Comparison of ENCODE assay signal across 1 cellular context in the genomic region with DNA sequence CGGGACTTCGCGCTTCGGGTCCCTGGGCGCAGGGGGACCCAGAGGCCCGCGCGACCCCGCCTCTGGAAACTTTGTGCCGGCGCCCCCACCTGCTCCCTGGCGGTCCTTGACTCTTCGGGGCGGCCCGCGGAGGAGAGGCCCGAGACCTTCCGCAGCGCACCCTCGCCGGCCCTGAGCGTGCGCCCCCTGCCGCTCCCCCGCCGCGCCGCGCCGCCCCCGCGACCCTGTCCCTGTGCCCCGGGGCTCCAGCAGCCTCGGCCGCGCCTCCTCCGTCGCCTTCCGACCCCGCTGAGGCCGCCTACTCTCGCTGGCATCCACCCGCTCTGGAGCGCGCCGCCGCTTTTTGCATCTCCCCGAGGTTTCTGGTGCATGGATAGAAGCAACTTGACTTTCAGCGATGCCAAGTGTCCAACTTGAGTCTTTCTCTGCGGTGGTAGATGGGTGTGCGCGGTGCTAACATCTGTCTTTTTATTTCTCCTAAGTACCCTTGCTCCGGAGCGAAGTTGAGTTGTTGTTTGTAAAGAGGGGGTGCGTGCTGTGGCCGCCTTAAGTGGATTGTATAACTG.
TF ChIP-seq lines count a peak whose summit lies in the region.

No MANE protein-coding gene starts in this region.

TF ChIP-seq in K562, 482 proteins besides CTCF, POLR2A, EP300 and RAD21 (continued from another document and continues in another):
- TF ChIP-seq, protein P1, sequence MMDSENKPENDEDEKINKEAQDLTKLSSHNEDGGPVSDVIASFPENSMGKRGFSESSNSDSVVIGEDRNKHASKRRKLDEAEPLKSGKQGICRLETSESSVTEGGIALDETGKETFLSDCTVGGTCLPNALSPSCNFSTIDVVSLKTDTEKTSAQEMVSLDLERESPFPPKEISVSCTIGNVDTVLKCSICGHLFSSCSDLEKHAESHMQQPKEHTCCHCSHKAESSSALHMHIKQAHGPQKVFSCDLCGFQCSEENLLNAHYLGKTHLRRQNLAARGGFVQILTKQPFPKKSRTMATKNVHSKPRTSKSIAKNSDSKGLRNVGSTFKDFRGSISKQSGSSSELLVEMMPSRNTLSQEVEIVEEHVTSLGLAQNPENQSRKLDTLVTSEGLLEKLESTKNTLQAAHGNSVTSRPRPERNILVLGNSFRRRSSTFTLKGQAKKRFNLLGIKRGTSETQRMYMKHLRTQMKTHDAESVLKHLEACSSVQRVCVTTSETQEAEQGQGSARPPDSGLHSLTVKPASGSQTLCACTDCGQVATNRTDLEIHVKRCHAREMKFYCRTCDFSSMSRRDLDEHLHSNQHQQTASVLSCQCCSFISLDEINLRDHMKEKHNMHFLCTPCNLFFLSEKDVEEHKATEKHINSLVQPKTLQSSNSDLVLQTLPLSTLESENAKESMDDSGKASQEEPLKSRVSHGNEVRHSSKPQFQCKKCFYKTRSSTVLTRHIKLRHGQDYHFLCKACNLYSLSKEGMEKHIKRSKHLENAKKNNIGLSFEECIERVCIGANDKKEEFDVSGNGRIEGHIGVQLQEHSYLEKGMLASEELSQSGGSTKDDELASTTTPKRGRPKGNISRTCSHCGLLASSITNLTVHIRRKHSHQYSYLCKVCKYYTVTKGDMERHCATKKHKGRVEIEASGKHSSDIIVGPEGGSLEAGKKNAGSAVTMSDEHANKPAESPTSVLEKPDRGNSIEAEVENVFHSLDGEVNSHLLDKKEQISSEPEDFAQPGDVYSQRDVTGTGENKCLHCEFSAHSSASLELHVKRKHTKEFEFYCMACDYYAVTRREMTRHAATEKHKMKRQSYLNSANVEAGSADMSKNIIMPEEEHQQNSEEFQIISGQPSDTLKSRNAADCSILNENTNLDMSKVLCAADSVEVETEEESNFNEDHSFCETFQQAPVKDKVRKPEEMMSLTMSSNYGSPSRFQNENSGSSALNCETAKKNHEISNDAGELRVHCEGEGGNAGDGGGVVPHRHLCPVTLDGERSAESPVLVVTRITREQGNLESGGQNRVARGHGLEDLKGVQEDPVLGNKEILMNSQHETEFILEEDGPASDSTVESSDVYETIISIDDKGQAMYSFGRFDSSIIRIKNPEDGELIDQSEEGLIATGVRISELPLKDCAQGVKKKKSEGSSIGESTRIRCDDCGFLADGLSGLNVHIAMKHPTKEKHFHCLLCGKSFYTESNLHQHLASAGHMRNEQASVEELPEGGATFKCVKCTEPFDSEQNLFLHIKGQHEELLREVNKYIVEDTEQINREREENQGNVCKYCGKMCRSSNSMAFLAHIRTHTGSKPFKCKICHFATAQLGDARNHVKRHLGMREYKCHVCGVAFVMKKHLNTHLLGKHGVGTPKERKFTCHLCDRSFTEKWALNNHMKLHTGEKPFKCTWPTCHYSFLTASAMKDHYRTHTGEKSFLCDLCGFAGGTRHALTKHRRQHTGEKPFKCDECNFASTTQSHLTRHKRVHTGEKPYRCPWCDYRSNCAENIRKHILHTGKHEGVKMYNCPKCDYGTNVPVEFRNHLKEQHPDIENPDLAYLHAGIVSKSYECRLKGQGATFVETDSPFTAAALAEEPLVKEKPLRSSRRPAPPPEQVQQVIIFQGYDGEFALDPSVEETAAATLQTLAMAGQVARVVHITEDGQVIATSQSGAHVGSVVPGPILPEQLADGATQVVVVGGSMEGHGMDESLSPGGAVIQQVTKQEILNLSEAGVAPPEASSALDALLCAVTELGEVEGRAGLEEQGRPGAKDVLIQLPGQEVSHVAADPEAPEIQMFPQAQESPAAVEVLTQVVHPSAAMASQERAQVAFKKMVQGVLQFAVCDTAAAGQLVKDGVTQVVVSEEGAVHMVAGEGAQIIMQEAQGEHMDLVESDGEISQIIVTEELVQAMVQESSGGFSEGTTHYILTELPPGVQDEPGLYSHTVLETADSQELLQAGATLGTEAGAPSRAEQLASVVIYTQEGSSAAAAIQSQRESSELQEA (IDR thresholded peaks at IDR 0.05; ENCODE audit: low read depth), result no peak
- TF ChIP-seq, protein P2, sequence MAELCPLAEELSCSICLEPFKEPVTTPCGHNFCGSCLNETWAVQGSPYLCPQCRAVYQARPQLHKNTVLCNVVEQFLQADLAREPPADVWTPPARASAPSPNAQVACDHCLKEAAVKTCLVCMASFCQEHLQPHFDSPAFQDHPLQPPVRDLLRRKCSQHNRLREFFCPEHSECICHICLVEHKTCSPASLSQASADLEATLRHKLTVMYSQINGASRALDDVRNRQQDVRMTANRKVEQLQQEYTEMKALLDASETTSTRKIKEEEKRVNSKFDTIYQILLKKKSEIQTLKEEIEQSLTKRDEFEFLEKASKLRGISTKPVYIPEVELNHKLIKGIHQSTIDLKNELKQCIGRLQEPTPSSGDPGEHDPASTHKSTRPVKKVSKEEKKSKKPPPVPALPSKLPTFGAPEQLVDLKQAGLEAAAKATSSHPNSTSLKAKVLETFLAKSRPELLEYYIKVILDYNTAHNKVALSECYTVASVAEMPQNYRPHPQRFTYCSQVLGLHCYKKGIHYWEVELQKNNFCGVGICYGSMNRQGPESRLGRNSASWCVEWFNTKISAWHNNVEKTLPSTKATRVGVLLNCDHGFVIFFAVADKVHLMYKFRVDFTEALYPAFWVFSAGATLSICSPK (IDR thresholded peaks at IDR 0.05; ENCODE audit: borderline replicate concordance), result no peak
- TF ChIP-seq MCM7 (IDR thresholded peaks at IDR 0.05) (no peak), ZNF174 (CRISPR knock-in tag; IDR thresholded peaks at IDR 0.05) (no peak), FOXK1 (CRISPR knock-in tag; IDR thresholded peaks at IDR 0.05; ENCODE audit: borderline replicate concordance) (no peak), HDGF (IDR thresholded peaks at IDR 0.05) (no peak), ELF1 (tag; IDR thresholded peaks at IDR 0.05) (no peak), FOXM1 (IDR thresholded peaks at IDR 0.05; ENCODE audit: low read depth) (no peak), FOXM1 (CRISPR knock-in tag; IDR thresholded peaks at IDR 0.05; ENCODE audit: low read depth) (no peak), CHD2 (IDR thresholded peaks at IDR 0.05; ENCODE audit: low read depth, low read length) (no peak), FOXK2 (conservative IDR thresholded peaks at IDR 0.05 in 1 of 2, IDR thresholded peaks at IDR 0.05 in 1 of 2; ENCODE audit: low read depth in 2 of 2) (no peak), HMGN3 (IDR thresholded peaks at IDR 0.05; ENCODE audit: borderline replicate concordance, extremely low read depth, insufficient read length, low read depth, low read length) (peak; percentile 13), MIER1 (IDR thresholded peaks at IDR 0.05; ENCODE audit: low read depth) (no peak), ZNF766 (CRISPR knock-in tag; conservative IDR thresholded peaks at IDR 0.05) (no peak), HSF4 (CRISPR knock-in tag; IDR thresholded peaks at IDR 0.05; ENCODE audit: borderline replicate concordance) (no peak), BRD4 (IDR thresholded peaks at IDR 0.05) (no peak), NR4A1 (CRISPR knock-in tag; IDR thresholded peaks at IDR 0.05) (no peak), NR4A1 (tag; IDR thresholded peaks at IDR 0.05) (no peak), SIRT6 (IDR thresholded peaks at IDR 0.05; ENCODE audit: low read depth, low read length) (no peak), ETS2 (tag; IDR thresholded peaks at IDR 0.05; ENCODE audit: borderline replicate concordance, poor library complexity, severe bottlenecking) (no peak)
- TF ChIP-seq, protein P3, sequence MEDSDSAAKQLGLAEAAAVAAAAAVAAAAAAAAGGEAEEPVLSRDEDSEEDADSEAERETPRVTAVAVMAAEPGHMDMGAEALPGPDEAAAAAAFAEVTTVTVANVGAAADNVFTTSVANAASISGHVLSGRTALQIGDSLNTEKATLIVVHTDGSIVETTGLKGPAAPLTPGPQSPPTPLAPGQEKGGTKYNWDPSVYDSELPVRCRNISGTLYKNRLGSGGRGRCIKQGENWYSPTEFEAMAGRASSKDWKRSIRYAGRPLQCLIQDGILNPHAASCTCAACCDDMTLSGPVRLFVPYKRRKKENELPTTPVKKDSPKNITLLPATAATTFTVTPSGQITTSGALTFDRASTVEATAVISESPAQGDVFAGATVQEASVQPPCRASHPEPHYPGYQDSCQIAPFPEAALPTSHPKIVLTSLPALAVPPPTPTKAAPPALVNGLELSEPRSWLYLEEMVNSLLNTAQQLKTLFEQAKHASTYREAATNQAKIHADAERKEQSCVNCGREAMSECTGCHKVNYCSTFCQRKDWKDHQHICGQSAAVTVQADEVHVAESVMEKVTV (CRISPR knock-in tag; IDR thresholded peaks at IDR 0.05), result no peak
- TF ChIP-seq, protein P4, sequence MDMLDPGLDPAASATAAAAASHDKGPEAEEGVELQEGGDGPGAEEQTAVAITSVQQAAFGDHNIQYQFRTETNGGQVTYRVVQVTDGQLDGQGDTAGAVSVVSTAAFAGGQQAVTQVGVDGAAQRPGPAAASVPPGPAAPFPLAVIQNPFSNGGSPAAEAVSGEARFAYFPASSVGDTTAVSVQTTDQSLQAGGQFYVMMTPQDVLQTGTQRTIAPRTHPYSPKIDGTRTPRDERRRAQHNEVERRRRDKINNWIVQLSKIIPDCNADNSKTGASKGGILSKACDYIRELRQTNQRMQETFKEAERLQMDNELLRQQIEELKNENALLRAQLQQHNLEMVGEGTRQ (CRISPR knock-in tag; IDR thresholded peaks at IDR 0.05), result no peak
- TF ChIP-seq, protein P5, sequence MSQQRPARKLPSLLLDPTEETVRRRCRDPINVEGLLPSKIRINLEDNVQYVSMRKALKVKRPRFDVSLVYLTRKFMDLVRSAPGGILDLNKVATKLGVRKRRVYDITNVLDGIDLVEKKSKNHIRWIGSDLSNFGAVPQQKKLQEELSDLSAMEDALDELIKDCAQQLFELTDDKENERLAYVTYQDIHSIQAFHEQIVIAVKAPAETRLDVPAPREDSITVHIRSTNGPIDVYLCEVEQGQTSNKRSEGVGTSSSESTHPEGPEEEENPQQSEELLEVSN (IDR thresholded peaks at IDR 0.05; ENCODE audit: borderline replicate concordance in 1 of 2, extremely low read depth in 1 of 2, insufficient read depth in 1 of 2, insufficient read length in 1 of 2, low read depth in 1 of 2, low read length in 1 of 2, poor library complexity in 1 of 2, severe bottlenecking in 1 of 2), result peak in 1 of 2 experiments; percentile 46
- TF ChIP-seq, protein P6, sequence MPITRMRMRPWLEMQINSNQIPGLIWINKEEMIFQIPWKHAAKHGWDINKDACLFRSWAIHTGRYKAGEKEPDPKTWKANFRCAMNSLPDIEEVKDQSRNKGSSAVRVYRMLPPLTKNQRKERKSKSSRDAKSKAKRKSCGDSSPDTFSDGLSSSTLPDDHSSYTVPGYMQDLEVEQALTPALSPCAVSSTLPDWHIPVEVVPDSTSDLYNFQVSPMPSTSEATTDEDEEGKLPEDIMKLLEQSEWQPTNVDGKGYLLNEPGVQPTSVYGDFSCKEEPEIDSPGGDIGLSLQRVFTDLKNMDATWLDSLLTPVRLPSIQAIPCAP (CRISPR knock-in tag; IDR thresholded peaks at IDR 0.05; ENCODE audit: borderline replicate concordance), result no peak
- TF ChIP-seq, protein P7, sequence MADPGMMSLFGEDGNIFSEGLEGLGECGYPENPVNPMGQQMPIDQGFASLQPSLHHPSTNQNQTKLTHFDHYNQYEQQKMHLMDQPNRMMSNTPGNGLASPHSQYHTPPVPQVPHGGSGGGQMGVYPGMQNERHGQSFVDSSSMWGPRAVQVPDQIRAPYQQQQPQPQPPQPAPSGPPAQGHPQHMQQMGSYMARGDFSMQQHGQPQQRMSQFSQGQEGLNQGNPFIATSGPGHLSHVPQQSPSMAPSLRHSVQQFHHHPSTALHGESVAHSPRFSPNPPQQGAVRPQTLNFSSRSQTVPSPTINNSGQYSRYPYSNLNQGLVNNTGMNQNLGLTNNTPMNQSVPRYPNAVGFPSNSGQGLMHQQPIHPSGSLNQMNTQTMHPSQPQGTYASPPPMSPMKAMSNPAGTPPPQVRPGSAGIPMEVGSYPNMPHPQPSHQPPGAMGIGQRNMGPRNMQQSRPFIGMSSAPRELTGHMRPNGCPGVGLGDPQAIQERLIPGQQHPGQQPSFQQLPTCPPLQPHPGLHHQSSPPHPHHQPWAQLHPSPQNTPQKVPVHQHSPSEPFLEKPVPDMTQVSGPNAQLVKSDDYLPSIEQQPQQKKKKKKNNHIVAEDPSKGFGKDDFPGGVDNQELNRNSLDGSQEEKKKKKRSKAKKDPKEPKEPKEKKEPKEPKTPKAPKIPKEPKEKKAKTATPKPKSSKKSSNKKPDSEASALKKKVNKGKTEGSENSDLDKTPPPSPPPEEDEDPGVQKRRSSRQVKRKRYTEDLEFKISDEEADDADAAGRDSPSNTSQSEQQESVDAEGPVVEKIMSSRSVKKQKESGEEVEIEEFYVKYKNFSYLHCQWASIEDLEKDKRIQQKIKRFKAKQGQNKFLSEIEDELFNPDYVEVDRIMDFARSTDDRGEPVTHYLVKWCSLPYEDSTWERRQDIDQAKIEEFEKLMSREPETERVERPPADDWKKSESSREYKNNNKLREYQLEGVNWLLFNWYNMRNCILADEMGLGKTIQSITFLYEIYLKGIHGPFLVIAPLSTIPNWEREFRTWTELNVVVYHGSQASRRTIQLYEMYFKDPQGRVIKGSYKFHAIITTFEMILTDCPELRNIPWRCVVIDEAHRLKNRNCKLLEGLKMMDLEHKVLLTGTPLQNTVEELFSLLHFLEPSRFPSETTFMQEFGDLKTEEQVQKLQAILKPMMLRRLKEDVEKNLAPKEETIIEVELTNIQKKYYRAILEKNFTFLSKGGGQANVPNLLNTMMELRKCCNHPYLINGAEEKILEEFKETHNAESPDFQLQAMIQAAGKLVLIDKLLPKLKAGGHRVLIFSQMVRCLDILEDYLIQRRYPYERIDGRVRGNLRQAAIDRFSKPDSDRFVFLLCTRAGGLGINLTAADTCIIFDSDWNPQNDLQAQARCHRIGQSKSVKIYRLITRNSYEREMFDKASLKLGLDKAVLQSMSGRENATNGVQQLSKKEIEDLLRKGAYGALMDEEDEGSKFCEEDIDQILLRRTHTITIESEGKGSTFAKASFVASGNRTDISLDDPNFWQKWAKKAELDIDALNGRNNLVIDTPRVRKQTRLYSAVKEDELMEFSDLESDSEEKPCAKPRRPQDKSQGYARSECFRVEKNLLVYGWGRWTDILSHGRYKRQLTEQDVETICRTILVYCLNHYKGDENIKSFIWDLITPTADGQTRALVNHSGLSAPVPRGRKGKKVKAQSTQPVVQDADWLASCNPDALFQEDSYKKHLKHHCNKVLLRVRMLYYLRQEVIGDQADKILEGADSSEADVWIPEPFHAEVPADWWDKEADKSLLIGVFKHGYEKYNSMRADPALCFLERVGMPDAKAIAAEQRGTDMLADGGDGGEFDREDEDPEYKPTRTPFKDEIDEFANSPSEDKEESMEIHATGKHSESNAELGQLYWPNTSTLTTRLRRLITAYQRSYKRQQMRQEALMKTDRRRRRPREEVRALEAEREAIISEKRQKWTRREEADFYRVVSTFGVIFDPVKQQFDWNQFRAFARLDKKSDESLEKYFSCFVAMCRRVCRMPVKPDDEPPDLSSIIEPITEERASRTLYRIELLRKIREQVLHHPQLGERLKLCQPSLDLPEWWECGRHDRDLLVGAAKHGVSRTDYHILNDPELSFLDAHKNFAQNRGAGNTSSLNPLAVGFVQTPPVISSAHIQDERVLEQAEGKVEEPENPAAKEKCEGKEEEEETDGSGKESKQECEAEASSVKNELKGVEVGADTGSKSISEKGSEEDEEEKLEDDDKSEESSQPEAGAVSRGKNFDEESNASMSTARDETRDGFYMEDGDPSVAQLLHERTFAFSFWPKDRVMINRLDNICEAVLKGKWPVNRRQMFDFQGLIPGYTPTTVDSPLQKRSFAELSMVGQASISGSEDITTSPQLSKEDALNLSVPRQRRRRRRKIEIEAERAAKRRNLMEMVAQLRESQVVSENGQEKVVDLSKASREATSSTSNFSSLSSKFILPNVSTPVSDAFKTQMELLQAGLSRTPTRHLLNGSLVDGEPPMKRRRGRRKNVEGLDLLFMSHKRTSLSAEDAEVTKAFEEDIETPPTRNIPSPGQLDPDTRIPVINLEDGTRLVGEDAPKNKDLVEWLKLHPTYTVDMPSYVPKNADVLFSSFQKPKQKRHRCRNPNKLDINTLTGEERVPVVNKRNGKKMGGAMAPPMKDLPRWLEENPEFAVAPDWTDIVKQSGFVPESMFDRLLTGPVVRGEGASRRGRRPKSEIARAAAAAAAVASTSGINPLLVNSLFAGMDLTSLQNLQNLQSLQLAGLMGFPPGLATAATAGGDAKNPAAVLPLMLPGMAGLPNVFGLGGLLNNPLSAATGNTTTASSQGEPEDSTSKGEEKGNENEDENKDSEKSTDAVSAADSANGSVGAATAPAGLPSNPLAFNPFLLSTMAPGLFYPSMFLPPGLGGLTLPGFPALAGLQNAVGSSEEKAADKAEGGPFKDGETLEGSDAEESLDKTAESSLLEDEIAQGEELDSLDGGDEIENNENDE (IDR thresholded peaks at IDR 0.05; ENCODE audit: low read depth, low read length), result no peak
